Comparison of ENCODE assay signal across 19 cellular contexts in the genomic region with DNA sequence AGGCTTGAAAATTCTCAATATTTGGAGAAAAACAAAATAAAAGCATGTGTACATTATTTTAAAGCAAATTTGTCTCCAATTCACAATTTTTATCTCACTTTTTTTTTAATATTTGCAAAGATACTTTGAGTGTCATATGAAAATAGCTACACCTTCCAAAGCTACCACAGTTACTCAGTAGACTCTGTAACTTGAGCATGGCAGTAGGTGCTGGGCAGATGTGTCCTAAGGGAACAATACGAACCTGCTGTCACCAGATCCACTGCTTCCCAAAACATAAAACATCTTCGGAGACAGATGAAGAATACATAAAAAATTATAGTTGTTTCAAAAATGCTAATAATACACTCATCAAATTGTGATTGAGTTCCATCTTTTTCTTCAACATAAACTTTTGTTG.
"Had no signal": no experiment of that assay in that cellular context is flagged by ENCODE, and none has a peak within 500 bp of the region (broad histone marks: within the 10 kb centered on the region; RNA-seq: fewer than 3 reads in every experiment).

No MANE protein-coding gene starts in this region.

- H3K27me3 Mint-ChIP-seq: memory B cell; naive B cell; naive thymus-derived CD8-positive, alpha-beta T cell had no signal

- DNase-seq: dermis blood vessel endothelial cell; dorsolateral prefrontal cortex; effector CD4-positive, alpha-beta T cell; effector memory CD4-positive, alpha-beta T cell; foreskin keratinocyte; glutamatergic neuron; head of caudate nucleus; heart right ventricle; hippocampal formation; left cardiac atrium; left lung; left ventricle myocardium superior; lower lobe of right lung; midbrain; naive B cell; naive thymus-derived CD8-positive, alpha-beta T cell had no signal

- H3K27ac Mint-ChIP-seq: memory B cell had no signal

- ATAC-seq: foreskin keratinocyte; heart right ventricle; left cardiac atrium; left lung; left ventricle myocardium superior; lower lobe of right lung; naive thymus-derived CD8-positive, alpha-beta T cell had no signal

- H3K4me3 Mint-ChIP-seq: memory B cell; naive B cell; naive thymus-derived CD8-positive, alpha-beta T cell had no signal

- H3K27ac ChIP-seq: coronary artery, dorsolateral prefrontal cortex, esophagus muscularis mucosa, foreskin keratinocyte, heart right ventricle, left lung, lower lobe of right lung had no signal

- H3K27me3 ChIP-seq: dorsolateral prefrontal cortex, esophagus muscularis mucosa, foreskin keratinocyte, heart right ventricle, left lung had no signal

- H3K4me1 ChIP-seq: esophagus muscularis mucosa, foreskin keratinocyte, heart right ventricle, left lung, lower lobe of right lung had no signal

- H3K4me3 ChIP-seq: coronary artery, dorsolateral prefrontal cortex, esophagus muscularis mucosa, heart right ventricle, left lung, lower lobe of right lung had no signal
